Comparison of ENCODE assay signal across 1 cellular context in the genomic region with DNA sequence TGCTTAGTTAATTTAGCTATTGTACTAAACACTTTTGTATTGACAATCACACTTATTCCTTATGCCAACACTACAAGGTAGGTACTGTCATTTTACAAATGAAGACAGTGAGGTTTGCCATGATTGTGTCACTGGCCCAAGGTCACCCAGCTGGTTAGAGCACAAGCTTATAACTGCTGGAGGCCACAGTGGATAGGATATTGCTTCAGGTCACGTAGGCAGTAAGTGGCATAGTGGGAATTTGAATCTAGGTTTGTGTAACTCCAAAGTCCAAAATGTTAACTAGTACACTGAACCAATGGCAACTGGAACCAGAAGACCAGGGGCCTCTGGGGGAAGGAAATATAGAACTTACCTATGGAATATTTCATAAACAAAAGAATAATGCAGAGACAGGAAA.
TF ChIP-seq lines count a peak whose summit lies in the region.

No MANE protein-coding gene starts in this region.

TF ChIP-seq in HepG2, 621 proteins besides CTCF, POLR2A, EP300 and RAD21 (continued from another document and continues in another):
- TF ChIP-seq, protein P1, sequence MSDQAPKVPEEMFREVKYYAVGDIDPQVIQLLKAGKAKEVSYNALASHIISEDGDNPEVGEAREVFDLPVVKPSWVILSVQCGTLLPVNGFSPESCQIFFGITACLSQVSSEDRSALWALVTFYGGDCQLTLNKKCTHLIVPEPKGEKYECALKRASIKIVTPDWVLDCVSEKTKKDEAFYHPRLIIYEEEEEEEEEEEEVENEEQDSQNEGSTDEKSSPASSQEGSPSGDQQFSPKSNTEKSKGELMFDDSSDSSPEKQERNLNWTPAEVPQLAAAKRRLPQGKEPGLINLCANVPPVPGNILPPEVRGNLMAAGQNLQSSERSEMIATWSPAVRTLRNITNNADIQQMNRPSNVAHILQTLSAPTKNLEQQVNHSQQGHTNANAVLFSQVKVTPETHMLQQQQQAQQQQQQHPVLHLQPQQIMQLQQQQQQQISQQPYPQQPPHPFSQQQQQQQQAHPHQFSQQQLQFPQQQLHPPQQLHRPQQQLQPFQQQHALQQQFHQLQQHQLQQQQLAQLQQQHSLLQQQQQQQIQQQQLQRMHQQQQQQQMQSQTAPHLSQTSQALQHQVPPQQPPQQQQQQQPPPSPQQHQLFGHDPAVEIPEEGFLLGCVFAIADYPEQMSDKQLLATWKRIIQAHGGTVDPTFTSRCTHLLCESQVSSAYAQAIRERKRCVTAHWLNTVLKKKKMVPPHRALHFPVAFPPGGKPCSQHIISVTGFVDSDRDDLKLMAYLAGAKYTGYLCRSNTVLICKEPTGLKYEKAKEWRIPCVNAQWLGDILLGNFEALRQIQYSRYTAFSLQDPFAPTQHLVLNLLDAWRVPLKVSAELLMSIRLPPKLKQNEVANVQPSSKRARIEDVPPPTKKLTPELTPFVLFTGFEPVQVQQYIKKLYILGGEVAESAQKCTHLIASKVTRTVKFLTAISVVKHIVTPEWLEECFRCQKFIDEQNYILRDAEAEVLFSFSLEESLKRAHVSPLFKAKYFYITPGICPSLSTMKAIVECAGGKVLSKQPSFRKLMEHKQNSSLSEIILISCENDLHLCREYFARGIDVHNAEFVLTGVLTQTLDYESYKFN (CRISPR knock-in tag; conservative IDR thresholded peaks at IDR 0.05) = peak; percentile 72
- peak; percentile 34; the same call in 1 of the 2 replicates for TF ChIP-seq IRF2 (CRISPR knock-in tag; IDR thresholded peaks at IDR 0.05)
- TF ChIP-seq CEBPB (IDR thresholded peaks at IDR 0.05; ENCODE audit: borderline replicate concordance, low read depth, low read length) = peak; percentile 70; the same call in 1 of the 2 replicates
- TF ChIP-seq SOX6 (IDR thresholded peaks at IDR 0.05) = no peak
- TF ChIP-seq SOX6 (CRISPR knock-in tag; IDR thresholded peaks at IDR 0.05) = peak; percentile 61
- no peak for TF ChIP-seq GABPA (IDR thresholded peaks at IDR 0.05; ENCODE audit: low read depth, low read length)
- TF ChIP-seq GABPA (CRISPR knock-in tag; IDR thresholded peaks at IDR 0.05; ENCODE audit: low read depth) = peak; percentile 61
- TF ChIP-seq, protein P2, sequence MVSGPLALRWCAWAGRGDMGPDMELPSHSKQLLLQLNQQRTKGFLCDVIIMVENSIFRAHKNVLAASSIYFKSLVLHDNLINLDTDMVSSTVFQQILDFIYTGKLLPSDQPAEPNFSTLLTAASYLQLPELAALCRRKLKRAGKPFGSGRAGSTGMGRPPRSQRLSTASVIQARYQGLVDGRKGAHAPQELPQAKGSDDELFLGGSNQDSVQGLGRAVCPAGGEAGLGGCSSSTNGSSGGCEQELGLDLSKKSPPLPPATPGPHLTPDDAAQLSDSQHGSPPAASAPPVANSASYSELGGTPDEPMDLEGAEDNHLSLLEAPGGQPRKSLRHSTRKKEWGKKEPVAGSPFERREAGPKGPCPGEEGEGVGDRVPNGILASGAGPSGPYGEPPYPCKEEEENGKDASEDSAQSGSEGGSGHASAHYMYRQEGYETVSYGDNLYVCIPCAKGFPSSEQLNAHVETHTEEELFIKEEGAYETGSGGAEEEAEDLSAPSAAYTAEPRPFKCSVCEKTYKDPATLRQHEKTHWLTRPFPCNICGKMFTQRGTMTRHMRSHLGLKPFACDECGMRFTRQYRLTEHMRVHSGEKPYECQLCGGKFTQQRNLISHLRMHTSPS (CRISPR knock-in tag; IDR thresholded peaks at IDR 0.05; ENCODE audit: low read depth) = no peak
- TF ChIP-seq, protein P3, sequence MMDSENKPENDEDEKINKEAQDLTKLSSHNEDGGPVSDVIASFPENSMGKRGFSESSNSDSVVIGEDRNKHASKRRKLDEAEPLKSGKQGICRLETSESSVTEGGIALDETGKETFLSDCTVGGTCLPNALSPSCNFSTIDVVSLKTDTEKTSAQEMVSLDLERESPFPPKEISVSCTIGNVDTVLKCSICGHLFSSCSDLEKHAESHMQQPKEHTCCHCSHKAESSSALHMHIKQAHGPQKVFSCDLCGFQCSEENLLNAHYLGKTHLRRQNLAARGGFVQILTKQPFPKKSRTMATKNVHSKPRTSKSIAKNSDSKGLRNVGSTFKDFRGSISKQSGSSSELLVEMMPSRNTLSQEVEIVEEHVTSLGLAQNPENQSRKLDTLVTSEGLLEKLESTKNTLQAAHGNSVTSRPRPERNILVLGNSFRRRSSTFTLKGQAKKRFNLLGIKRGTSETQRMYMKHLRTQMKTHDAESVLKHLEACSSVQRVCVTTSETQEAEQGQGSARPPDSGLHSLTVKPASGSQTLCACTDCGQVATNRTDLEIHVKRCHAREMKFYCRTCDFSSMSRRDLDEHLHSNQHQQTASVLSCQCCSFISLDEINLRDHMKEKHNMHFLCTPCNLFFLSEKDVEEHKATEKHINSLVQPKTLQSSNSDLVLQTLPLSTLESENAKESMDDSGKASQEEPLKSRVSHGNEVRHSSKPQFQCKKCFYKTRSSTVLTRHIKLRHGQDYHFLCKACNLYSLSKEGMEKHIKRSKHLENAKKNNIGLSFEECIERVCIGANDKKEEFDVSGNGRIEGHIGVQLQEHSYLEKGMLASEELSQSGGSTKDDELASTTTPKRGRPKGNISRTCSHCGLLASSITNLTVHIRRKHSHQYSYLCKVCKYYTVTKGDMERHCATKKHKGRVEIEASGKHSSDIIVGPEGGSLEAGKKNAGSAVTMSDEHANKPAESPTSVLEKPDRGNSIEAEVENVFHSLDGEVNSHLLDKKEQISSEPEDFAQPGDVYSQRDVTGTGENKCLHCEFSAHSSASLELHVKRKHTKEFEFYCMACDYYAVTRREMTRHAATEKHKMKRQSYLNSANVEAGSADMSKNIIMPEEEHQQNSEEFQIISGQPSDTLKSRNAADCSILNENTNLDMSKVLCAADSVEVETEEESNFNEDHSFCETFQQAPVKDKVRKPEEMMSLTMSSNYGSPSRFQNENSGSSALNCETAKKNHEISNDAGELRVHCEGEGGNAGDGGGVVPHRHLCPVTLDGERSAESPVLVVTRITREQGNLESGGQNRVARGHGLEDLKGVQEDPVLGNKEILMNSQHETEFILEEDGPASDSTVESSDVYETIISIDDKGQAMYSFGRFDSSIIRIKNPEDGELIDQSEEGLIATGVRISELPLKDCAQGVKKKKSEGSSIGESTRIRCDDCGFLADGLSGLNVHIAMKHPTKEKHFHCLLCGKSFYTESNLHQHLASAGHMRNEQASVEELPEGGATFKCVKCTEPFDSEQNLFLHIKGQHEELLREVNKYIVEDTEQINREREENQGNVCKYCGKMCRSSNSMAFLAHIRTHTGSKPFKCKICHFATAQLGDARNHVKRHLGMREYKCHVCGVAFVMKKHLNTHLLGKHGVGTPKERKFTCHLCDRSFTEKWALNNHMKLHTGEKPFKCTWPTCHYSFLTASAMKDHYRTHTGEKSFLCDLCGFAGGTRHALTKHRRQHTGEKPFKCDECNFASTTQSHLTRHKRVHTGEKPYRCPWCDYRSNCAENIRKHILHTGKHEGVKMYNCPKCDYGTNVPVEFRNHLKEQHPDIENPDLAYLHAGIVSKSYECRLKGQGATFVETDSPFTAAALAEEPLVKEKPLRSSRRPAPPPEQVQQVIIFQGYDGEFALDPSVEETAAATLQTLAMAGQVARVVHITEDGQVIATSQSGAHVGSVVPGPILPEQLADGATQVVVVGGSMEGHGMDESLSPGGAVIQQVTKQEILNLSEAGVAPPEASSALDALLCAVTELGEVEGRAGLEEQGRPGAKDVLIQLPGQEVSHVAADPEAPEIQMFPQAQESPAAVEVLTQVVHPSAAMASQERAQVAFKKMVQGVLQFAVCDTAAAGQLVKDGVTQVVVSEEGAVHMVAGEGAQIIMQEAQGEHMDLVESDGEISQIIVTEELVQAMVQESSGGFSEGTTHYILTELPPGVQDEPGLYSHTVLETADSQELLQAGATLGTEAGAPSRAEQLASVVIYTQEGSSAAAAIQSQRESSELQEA (CRISPR knock-in tag; IDR thresholded peaks at IDR 0.05; ENCODE audit: not compliant biosample characterization) = no peak
- peak; percentile 56; the same call in 1 of the 2 replicates for TF ChIP-seq KDM6A (CRISPR knock-in tag; IDR thresholded peaks at IDR 0.05; ENCODE audit: low read depth)
- TF ChIP-seq, protein P4, sequence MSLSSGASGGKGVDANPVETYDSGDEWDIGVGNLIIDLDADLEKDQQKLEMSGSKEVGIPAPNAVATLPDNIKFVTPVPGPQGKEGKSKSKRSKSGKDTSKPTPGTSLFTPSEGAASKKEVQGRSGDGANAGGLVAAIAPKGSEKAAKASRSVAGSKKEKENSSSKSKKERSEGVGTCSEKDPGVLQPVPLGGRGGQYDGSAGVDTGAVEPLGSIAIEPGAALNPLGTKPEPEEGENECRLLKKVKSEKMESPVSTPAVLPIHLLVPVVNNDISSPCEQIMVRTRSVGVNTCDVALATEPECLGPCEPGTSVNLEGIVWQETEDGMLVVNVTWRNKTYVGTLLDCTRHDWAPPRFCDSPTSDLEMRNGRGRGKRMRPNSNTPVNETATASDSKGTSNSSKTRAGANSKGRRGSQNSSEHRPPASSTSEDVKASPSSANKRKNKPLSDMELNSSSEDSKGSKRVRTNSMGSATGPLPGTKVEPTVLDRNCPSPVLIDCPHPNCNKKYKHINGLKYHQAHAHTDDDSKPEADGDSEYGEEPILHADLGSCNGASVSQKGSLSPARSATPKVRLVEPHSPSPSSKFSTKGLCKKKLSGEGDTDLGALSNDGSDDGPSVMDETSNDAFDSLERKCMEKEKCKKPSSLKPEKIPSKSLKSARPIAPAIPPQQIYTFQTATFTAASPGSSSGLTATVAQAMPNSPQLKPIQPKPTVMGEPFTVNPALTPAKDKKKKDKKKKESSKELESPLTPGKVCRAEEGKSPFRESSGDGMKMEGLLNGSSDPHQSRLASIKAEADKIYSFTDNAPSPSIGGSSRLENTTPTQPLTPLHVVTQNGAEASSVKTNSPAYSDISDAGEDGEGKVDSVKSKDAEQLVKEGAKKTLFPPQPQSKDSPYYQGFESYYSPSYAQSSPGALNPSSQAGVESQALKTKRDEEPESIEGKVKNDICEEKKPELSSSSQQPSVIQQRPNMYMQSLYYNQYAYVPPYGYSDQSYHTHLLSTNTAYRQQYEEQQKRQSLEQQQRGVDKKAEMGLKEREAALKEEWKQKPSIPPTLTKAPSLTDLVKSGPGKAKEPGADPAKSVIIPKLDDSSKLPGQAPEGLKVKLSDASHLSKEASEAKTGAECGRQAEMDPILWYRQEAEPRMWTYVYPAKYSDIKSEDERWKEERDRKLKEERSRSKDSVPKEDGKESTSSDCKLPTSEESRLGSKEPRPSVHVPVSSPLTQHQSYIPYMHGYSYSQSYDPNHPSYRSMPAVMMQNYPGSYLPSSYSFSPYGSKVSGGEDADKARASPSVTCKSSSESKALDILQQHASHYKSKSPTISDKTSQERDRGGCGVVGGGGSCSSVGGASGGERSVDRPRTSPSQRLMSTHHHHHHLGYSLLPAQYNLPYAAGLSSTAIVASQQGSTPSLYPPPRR (CRISPR knock-in tag; IDR thresholded peaks at IDR 0.05; ENCODE audit: borderline replicate concordance) = peak; percentile 38; the same call in 1 of the 2 replicates
- TF ChIP-seq, protein P5, sequence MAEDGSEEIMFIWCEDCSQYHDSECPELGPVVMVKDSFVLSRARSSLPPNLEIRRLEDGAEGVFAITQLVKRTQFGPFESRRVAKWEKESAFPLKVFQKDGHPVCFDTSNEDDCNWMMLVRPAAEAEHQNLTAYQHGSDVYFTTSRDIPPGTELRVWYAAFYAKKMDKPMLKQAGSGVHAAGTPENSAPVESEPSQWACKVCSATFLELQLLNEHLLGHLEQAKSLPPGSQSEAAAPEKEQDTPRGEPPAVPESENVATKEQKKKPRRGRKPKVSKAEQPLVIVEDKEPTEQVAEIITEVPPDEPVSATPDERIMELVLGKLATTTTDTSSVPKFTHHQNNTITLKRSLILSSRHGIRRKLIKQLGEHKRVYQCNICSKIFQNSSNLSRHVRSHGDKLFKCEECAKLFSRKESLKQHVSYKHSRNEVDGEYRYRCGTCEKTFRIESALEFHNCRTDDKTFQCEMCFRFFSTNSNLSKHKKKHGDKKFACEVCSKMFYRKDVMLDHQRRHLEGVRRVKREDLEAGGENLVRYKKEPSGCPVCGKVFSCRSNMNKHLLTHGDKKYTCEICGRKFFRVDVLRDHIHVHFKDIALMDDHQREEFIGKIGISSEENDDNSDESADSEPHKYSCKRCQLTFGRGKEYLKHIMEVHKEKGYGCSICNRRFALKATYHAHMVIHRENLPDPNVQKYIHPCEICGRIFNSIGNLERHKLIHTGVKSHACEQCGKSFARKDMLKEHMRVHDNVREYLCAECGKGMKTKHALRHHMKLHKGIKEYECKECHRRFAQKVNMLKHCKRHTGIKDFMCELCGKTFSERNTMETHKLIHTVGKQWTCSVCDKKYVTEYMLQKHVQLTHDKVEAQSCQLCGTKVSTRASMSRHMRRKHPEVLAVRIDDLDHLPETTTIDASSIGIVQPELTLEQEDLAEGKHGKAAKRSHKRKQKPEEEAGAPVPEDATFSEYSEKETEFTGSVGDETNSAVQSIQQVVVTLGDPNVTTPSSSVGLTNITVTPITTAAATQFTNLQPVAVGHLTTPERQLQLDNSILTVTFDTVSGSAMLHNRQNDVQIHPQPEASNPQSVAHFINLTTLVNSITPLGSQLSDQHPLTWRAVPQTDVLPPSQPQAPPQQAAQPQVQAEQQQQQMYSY (CRISPR knock-in tag; IDR thresholded peaks at IDR 0.05) = no peak
- TF ChIP-seq, protein P6, sequence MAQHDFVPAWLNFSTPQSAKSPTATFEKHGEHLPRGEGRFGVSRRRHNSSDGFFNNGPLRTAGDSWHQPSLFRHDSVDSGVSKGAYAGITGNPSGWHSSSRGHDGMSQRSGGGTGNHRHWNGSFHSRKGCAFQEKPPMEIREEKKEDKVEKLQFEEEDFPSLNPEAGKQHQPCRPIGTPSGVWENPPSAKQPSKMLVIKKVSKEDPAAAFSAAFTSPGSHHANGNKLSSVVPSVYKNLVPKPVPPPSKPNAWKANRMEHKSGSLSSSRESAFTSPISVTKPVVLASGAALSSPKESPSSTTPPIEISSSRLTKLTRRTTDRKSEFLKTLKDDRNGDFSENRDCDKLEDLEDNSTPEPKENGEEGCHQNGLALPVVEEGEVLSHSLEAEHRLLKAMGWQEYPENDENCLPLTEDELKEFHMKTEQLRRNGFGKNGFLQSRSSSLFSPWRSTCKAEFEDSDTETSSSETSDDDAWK (CRISPR knock-in tag; IDR thresholded peaks at IDR 0.05) = no peak
- TF ChIP-seq ZNF431 (CRISPR knock-in tag; IDR thresholded peaks at IDR 0.05; ENCODE audit: borderline replicate concordance, low read depth) = no peak
- TF ChIP-seq, protein P7, sequence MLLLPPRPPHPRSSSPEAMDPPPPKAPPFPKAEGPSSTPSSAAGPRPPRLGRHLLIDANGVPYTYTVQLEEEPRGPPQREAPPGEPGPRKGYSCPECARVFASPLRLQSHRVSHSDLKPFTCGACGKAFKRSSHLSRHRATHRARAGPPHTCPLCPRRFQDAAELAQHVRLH (CRISPR knock-in tag; IDR thresholded peaks at IDR 0.05; ENCODE audit: borderline replicate concordance, low read depth) = no peak
- TF ChIP-seq YEATS4 (CRISPR knock-in tag; IDR thresholded peaks at IDR 0.05; ENCODE audit: borderline replicate concordance) = peak; percentile 30; the same call in 1 of the 2 replicates
- peak; percentile 29; the same call in 1 of the 2 replicates for TF ChIP-seq NFYC (CRISPR knock-in tag; IDR thresholded peaks at IDR 0.05)
